In the genomic region with DNA sequence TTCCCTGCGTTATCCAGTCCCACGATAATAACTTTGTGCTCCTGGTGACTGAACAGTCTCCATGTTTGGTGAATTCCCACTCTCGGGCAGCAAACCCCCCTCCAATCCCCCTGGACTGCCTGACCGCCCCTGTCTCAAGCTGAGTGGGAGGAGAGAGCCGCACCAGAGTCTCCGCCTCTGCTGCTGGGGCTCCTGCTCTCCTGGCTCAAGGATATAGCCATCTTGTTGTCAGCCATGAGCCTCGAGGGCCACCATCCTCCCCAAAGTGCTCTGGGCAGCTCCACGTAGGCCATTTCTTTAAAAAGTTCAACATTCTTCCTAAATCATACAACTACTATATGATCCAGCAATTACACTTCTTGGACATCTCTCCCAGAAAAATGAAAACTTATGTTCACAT, we compare ENCODE assay signal across 25 cellular contexts. TPM values are rescaled to one million over a fixed set of nuclear protein-coding genes. Genes with fewer than 3 reads are reported as not detected.
"Had no signal": no experiment of that assay in that cellular context is flagged by ENCODE, and none has a peak within 500 bp of the region (broad histone marks: within the 10 kb centered on the region; RNA-seq: fewer than 3 reads in every experiment).

No MANE protein-coding gene starts in this region.

- H3K27ac Mint-ChIP-seq: activated naive CD8-positive, alpha-beta T cell; activated T-cell treated with anti-CD3 and anti-CD28 coated beads, Interleukin-2, amount 50 U/mL, for 72 hours; dendritic cell treated with granulocyte-macrophage colony-stimulating factor and Interleukin-4, amounts not matched to agents 40 ng/mL and 50 ng/mL, for 4 days; endodermal cell had no signal

- H3K9me3 Mint-ChIP-seq: activated T-cell treated with anti-CD3 and anti-CD28 coated beads, Interleukin-2, amount 50 U/mL, for 72 hours; central memory CD8-positive, alpha-beta T cell; dendritic cell treated with granulocyte-macrophage colony-stimulating factor and Interleukin-4, amounts not matched to agents 40 ng/mL and 50 ng/mL, for 4 days had no signal

- H3K4me1 Mint-ChIP-seq: central memory CD8-positive, alpha-beta T cell; endodermal cell had no signal

- H3K4me3 Mint-ChIP-seq: activated naive CD8-positive, alpha-beta T cell; activated T-cell treated with anti-CD3 and anti-CD28 coated beads, Interleukin-2, amount 50 U/mL, for 72 hours; central memory CD8-positive, alpha-beta T cell; dendritic cell treated with granulocyte-macrophage colony-stimulating factor and Interleukin-4, amounts not matched to agents 40 ng/mL and 50 ng/mL, for 4 days; endodermal cell had no signal

- H3K36me3 Mint-ChIP-seq: activated naive CD8-positive, alpha-beta T cell had no signal

- ATAC-seq: activated T-cell treated with anti-CD3 and anti-CD28 coated beads, Interleukin-2, amount 50 U/mL, for 72 hours; foreskin keratinocyte; heart right ventricle; right cardiac atrium had no signal

- H3K27me3 Mint-ChIP-seq: central memory CD8-positive, alpha-beta T cell had no signal

- DNase-seq: activated CD4-positive, alpha-beta T cell treated with anti-CD3 and anti-CD28 coated beads for 4 hours; activated CD4-positive, alpha-beta T cell treated with anti-CD3 and anti-CD28 coated beads, Interleukin-2, amount 50 U/mL, for 4 hours; activated naive CD4-positive, alpha-beta T cell; activated T-cell treated with anti-CD3 and anti-CD28 coated beads for 4 hours; activated T-cell treated with anti-CD3 and anti-CD28 coated beads, Interleukin-2, amount 50 U/mL, for 72 hours; anterior cingulate cortex; endodermal cell; foreskin keratinocyte; heart right ventricle; kidney glomerular epithelial cell; left ventricle myocardium inferior; nucleus accumbens; right cardiac atrium; spleen; stimulated activated naive CD4-positive, alpha-beta T cell; tibial artery had no signal

RNA-seq across cellular contexts. Expression of a gene that starts 59.2 kb away (rescaled TPM):
- total RNA-seq: activated T-cell treated with anti-CD3 and anti-CD28 coated beads, Interleukin-2, amount 50 U/mL, for 72 hours; bronchial epithelial cell; endodermal cell; esophagus muscularis mucosa; foreskin keratinocyte; left ventricle myocardium inferior; lung microvascular endothelial cell; mesenteric fat pad; mucosa of gallbladder; spleen; T-helper 2 cell treated with Interferon-gamma antibody and Interleukin-4, amounts not matched to agents 100 ng/mL and 5 ng/mL, for 36 hours had no signal
